ENCODE assay signal across 8 cellular contexts in the genomic region with DNA sequence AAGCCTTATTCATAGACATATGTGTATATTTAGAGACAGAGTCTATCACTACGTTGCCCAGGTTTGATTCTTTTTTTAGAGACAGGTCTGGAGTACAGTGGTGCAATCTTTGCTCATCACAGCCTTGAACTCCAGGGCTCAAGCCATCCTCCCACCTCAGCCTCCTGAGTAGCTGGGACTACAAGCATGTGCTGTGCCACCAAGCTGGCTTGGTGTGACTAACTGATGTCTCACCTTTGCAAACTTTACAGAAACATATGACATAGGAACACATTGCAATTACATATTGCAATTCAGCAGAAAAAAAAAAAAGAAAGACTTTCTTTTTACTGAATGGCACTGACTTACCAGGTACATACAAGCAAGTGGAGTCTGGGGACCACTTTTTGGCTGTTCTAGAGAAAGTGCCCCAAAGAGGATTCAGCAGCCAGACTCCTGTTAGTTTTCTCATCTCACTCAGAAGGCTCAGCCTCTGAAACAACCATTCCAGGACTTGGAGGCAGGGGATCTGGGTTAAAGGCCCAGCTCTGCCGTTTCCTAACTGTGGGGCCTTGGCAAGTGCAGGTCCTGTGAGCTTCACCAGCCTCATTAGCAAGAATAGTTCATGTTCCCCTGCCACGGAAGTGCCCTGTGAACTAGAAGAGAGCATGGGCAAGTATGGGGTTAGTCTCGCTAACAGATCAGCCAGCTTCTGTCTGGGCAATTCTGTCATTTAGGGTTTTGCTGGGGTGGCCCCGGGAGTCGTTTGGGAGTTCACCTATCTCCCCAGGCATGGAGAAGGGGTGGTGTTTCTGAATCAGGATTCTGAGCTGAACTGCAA. TPM values are rescaled to one million over a fixed set of nuclear protein-coding genes. Genes with fewer than 3 reads are reported as not detected.
A peak's percentile ranks its signal among the peaks of the same experiment; 100 is the strongest.
DNase-seq lines count a peak whose midpoint lies in the region; ATAC-seq lines count a peak whose summit lies in the region.
"Had no signal": no experiment of that assay in that cellular context is flagged by ENCODE, and none has a peak within 500 bp of the region (broad histone marks: within the 10 kb centered on the region; RNA-seq: fewer than 3 reads in every experiment).

No MANE protein-coding gene starts in this region.

- H3K4me3 ChIP-seq in HUES48 (ENCODE audit: low read depth, low read length) (peak overlapping the region; percentile 52; the same call in 1 of the 2 replicates), iPS-15b (ENCODE audit: low read depth, low read length) (peak overlapping the region; percentile 55)

- H3K27me3 ChIP-seq in HUES48 (ENCODE audit: control insufficient read depth, insufficient read depth, low read length) (0 out of 2 replicates have a peak, but pooled peaks cover 5% of the 10 kb centered on the region), iPS-15b (ENCODE audit: control insufficient read depth, insufficient read depth, low read length) (peaks cover 2% of the 10 kb centered on the region)

- H3K9me3 Mint-ChIP-seq in activated T-helper 1 cell treated with anti-CD3 and anti-CD28 coated beads, Interleukin-12 subunit alpha, Interleukin-12 subunit beta, Interleukin-2, Interleukin-4 antibody, amounts not matched to agents 30 ng/mL and 10 ng/mL and 1 ng/mL, durations not matched to agents 14 hours and 24 hours and 36 hours = no peaks in the 10 kb centered on the region
- no peaks in the 10 kb centered on the region for H3K9me3 Mint-ChIP-seq in stimulated activated naive CD8-positive, alpha-beta T cell treated with anti-CD3 and anti-CD28 coated beads, Interleukin-15, amount 100 ng/mL, for 72 hours

- DNase-seq in activated T-helper 1 cell treated with anti-CD3 and anti-CD28 coated beads, Interleukin-12 subunit alpha, Interleukin-12 subunit beta, Interleukin-2, Interleukin-4 antibody, amounts not matched to agents 30 ng/mL and 10 ng/mL and 1 ng/mL, durations not matched to agents 14 hours and 24 hours and 36 hours (ENCODE audit: low spot score) = no peak
- DNase-seq in stimulated activated naive CD8-positive, alpha-beta T cell treated with anti-CD3 and anti-CD28 coated beads, Interleukin-15, amount 100 ng/mL, for 72 hours = no peak
- no peak for DNase-seq in effector CD4-positive, alpha-beta T cell
- DNase-seq in middle frontal gyrus (ENCODE audit: extremely low spot score, low spot score) (no peak), COLO829 (ENCODE audit: low spot score) (no peak)
- DNase-seq: NCI-H2081 treated with DMSO at 0.1 percent for 48 hours had no signal

- intact Hi-C loops in activated T-helper 1 cell treated with anti-CD3 and anti-CD28 coated beads, Interleukin-12 subunit alpha, Interleukin-12 subunit beta, Interleukin-2, Interleukin-4 antibody, amounts not matched to agents 30 ng/mL and 10 ng/mL and 1 ng/mL, durations not matched to agents 14 hours and 24 hours and 36 hours (cut with micrococcal nuclease) = loop anchor here (1.0 to 2.0 kb wide), 5 partner anchors 74 to 497 kb away; partner anchors contain the start of genes CENPM, NDUFA6 and WBP2NL

- peak overlapping the region; percentile 77 for H3K27ac Mint-ChIP-seq in activated T-helper 1 cell treated with anti-CD3 and anti-CD28 coated beads, Interleukin-12 subunit alpha, Interleukin-12 subunit beta, Interleukin-2, Interleukin-4 antibody, amounts not matched to agents 30 ng/mL and 10 ng/mL and 1 ng/mL, durations not matched to agents 14 hours and 24 hours and 36 hours
- peak overlapping the region; percentile 91 for H3K27ac Mint-ChIP-seq in stimulated activated naive CD8-positive, alpha-beta T cell treated with anti-CD3 and anti-CD28 coated beads, Interleukin-15, amount 100 ng/mL, for 72 hours

- peaks cover 38% of the 10 kb centered on the region for H3K4me1 Mint-ChIP-seq in activated T-helper 1 cell treated with anti-CD3 and anti-CD28 coated beads, Interleukin-12 subunit alpha, Interleukin-12 subunit beta, Interleukin-2, Interleukin-4 antibody, amounts not matched to agents 30 ng/mL and 10 ng/mL and 1 ng/mL, durations not matched to agents 14 hours and 24 hours and 36 hours (ENCODE audit: low read depth)
- H3K4me1 Mint-ChIP-seq in stimulated activated naive CD8-positive, alpha-beta T cell treated with anti-CD3 and anti-CD28 coated beads, Interleukin-15, amount 100 ng/mL, for 72 hours = peaks cover 34% of the 10 kb centered on the region

- peak overlapping the region; percentile 68 for H3K4me3 Mint-ChIP-seq in activated T-helper 1 cell treated with anti-CD3 and anti-CD28 coated beads, Interleukin-12 subunit alpha, Interleukin-12 subunit beta, Interleukin-2, Interleukin-4 antibody, amounts not matched to agents 30 ng/mL and 10 ng/mL and 1 ng/mL, durations not matched to agents 14 hours and 24 hours and 36 hours
- peak overlapping the region; percentile 76 to 93 for H3K4me3 Mint-ChIP-seq in stimulated activated naive CD8-positive, alpha-beta T cell treated with anti-CD3 and anti-CD28 coated beads, Interleukin-15, amount 100 ng/mL, for 72 hours

- H3K36me3 ChIP-seq in HUES48 (ENCODE audit: control insufficient read depth, insufficient read depth, low read length) (no peaks in the 10 kb centered on the region), iPS-15b (ENCODE audit: control insufficient read depth, insufficient read depth, low read length) (no peaks in the 10 kb centered on the region)

- ATAC-seq in stimulated activated naive CD8-positive, alpha-beta T cell treated with anti-CD3 and anti-CD28 coated beads, Interleukin-15, amount 100 ng/mL, for 72 hours = no peak

- peaks cover 5% of the 10 kb centered on the region for H3K27me3 Mint-ChIP-seq in activated T-helper 1 cell treated with anti-CD3 and anti-CD28 coated beads, Interleukin-12 subunit alpha, Interleukin-12 subunit beta, Interleukin-2, Interleukin-4 antibody, amounts not matched to agents 30 ng/mL and 10 ng/mL and 1 ng/mL, durations not matched to agents 14 hours and 24 hours and 36 hours (ENCODE audit: insufficient read depth)
- H3K27me3 Mint-ChIP-seq in stimulated activated naive CD8-positive, alpha-beta T cell treated with anti-CD3 and anti-CD28 coated beads, Interleukin-15, amount 100 ng/mL, for 72 hours = no peaks in the 10 kb centered on the region

- no peak overlapping the region for H3K27ac ChIP-seq in HUES48 (ENCODE audit: low read depth, low read length)

- H3K9me3 ChIP-seq in HUES48 (ENCODE audit: control insufficient read depth, insufficient read depth, low read length) (no peaks in the 10 kb centered on the region), iPS-15b (ENCODE audit: control insufficient read depth, insufficient read depth, low read length) (no peaks in the 10 kb centered on the region)

- H3K9ac ChIP-seq in HUES48 (ENCODE audit: low read depth, low read length) (no peak overlapping the region), iPS-15b (ENCODE audit: low read depth, low read length) (no peak overlapping the region)

- H3K4me1 ChIP-seq in HUES48 (ENCODE audit: control insufficient read depth, insufficient read depth, low read length) (peaks cover 32% of the 10 kb centered on the region), iPS-15b (ENCODE audit: control insufficient read depth, insufficient read depth, low read length) (peaks cover 18% of the 10 kb centered on the region)

- no peaks in the 10 kb centered on the region for H3K36me3 Mint-ChIP-seq in activated T-helper 1 cell treated with anti-CD3 and anti-CD28 coated beads, Interleukin-12 subunit alpha, Interleukin-12 subunit beta, Interleukin-2, Interleukin-4 antibody, amounts not matched to agents 30 ng/mL and 10 ng/mL and 1 ng/mL, durations not matched to agents 14 hours and 24 hours and 36 hours (ENCODE audit: low read depth)

RNA-seq across cellular contexts. Expression of gene NFAM1, which starts 11.2 kb away (rescaled TPM):
- total RNA-seq in activated T-helper 1 cell treated with anti-CD3 and anti-CD28 coated beads, Interleukin-12 subunit alpha, Interleukin-12 subunit beta, Interleukin-2, Interleukin-4 antibody, amounts not matched to agents 30 ng/mL and 10 ng/mL and 1 ng/mL, durations not matched to agents 14 hours and 24 hours and 36 hours = 0.12 and 0.88 TPM in 2 replicates
